1 cellular context compared by ENCODE assay signal in genomic region chr4:8200302-8200975, GRCh38.
TF ChIP-seq lines count a peak whose summit lies in the region.

No MANE protein-coding gene starts in this region.

TF ChIP-seq in SK-N-SH, 30 proteins besides CTCF, POLR2A, EP300 and RAD21 (continued from another document):
- TF ChIP-seq SMC3 (IDR thresholded peaks at IDR 0.05; ENCODE audit: low read depth, low read length), result no peak
- no peak for TF ChIP-seq RXRA (IDR thresholded peaks at IDR 0.05; ENCODE audit: borderline replicate concordance, low read depth)
- TF ChIP-seq TCF12 (IDR thresholded peaks at IDR 0.05), result no peak
- no peak for TF ChIP-seq EZH2phosphoT487 (IDR thresholded peaks at IDR 0.05; ENCODE audit: borderline replicate concordance, low read depth)
- TF ChIP-seq CHD2 (IDR thresholded peaks at IDR 0.05; ENCODE audit: low read length, partially characterized antibody), result no peak
